ENCODE assay signal across 10 cellular contexts in genomic region chr17:45277992-45278391, GRCh38. TPM values are rescaled to one million over a fixed set of nuclear protein-coding genes. Genes with fewer than 3 reads are reported as not detected.
A peak's percentile ranks its signal among the peaks of the same experiment; 100 is the strongest.
DNase-seq lines count a peak whose midpoint lies in the region; ATAC-seq and TF ChIP-seq lines count a peak whose summit lies in the region.
"Had no signal": no experiment of that assay in that cellular context is flagged by ENCODE, and none has a peak within 500 bp of the region (broad histone marks: within the 10 kb centered on the region; RNA-seq: fewer than 3 reads in every experiment).

No MANE protein-coding gene starts in this region.

- ATAC-seq in Panc1: 0 out of 2 replicates have a peak, but pooled peaks have one; percentile 24
- peak; percentile 74 for ATAC-seq in left lung
- ATAC-seq in GM21737 (IDR thresholded peaks at IDR 0.05; ENCODE audit: unreplicated experiment): no peak

- no peaks in the 10 kb centered on the region for H3K27me3 Mint-ChIP-seq in chondrocyte (ENCODE audit: low read depth)

- H3K9me3 ChIP-seq in Panc1 (ENCODE audit: control insufficient read depth, insufficient read depth, low read depth, low read length): no peaks in the 10 kb centered on the region
- H3K9me3 ChIP-seq in left lung: no peaks in the 10 kb centered on the region
- no peaks in the 10 kb centered on the region for H3K9me3 ChIP-seq in subcutaneous abdominal adipose tissue (ENCODE audit: control insufficient read depth in 5 of 5, low read length in 5 of 5)

- H3K4me1 ChIP-seq in Panc1 (ENCODE audit: control insufficient read depth, insufficient read depth, low read length) (peaks cover 39% of the 10 kb centered on the region), left lung (peaks cover 17 to 25% of the 10 kb centered on the region in 2 donors), subcutaneous abdominal adipose tissue (ENCODE audit: control insufficient read depth in 5 of 5, insufficient read depth in 5 of 5, low read length in 5 of 5) (peaks cover 10 to 19% (median 13%) of the 10 kb centered on the region in 5 donors)

- no peak overlapping the region for H3K9ac ChIP-seq in subcutaneous abdominal adipose tissue (ENCODE audit: low read length in 5 of 5)

- no TSS peak for BruUV-seq in Panc1 (replicated peaks; lab: Mats Ljungman, UMichigan)

- H3K27ac ChIP-seq in Panc1 (ENCODE audit: low read length): peak overlapping the region; percentile 77
- peak overlapping the region; percentile 55 to 78 for H3K27ac ChIP-seq in left lung
- H3K27ac ChIP-seq in subcutaneous abdominal adipose tissue (ENCODE audit: low read depth, low read length): peak overlapping the region; percentile 35

- no peak overlapping the region for H3K4me3 ChIP-seq in Panc1 (ENCODE audit: low read depth in 2 of 2, low read length in 2 of 2)
- no peak overlapping the region for H3K4me3 ChIP-seq in left lung
- no peak overlapping the region for H3K4me3 ChIP-seq in subcutaneous abdominal adipose tissue (ENCODE audit: low read depth in 1 of 5, low read length in 5 of 5)

- H3K4me1 Mint-ChIP-seq in chondrocyte (ENCODE audit: low read depth): peaks cover 24% of the 10 kb centered on the region

- POLR2A ChIA-PET in Panc1 (lab: Charles Lee): interaction anchor here (0.6 kb wide), 1 partner anchor 92 kb away, joined by 4 read pairs; no protein-coding TSS in a partner anchor
- POLR2A ChIA-PET in GM10248 (lab: Yijun Ruan, JAX): interaction anchor here (0.6 to 1.1 kb wide), 2 partner anchors 36 to 59 kb away, joined by 3 read pairs; no protein-coding TSS in a partner anchor

- CTCF ChIA-PET in Panc1 (lab: Charles Lee) (interaction anchor here (0.6 to 1.3 kb wide), 3 partner anchors 63 to 152 kb away, joined by 3 to 4 read pairs (median 4); no protein-coding TSS in a partner anchor), GM10248 (lab: Yijun Ruan, JAX) (interaction anchor here (0.7 to 28.2 kb wide), 40 partner anchors 11 to 554 kb away, joined by 3 to 497 read pairs (median 7); partner anchors contain the start of genes ACBD4, HEXIM2, MAP3K14 and SPATA32)

- H3K9me3 Mint-ChIP-seq in chondrocyte (ENCODE audit: low read depth): no peaks in the 10 kb centered on the region
- H3K9me3 Mint-ChIP-seq: neural crest cell had no signal

- no peak for TF ChIP-seq CTCF in Panc1 (IDR thresholded peaks at IDR 0.05)
- TF ChIP-seq CTCF in chondrocyte (IDR thresholded peaks at IDR 0.05): no peak
- no peak for TF ChIP-seq CTCF in left lung (IDR thresholded peaks at IDR 0.05)
- TF ChIP-seq CTCF in GM10248 (IDR thresholded peaks at IDR 0.05; ENCODE audit: control extremely low read depth, extremely low read depth, low read depth, missing control alignments): no peak

- H3K36me3 Mint-ChIP-seq in chondrocyte (ENCODE audit: low read depth): peaks cover 9% of the 10 kb centered on the region

- intact Hi-C loops in Panc1 (cut with micrococcal nuclease; ENCODE audit: unreplicated experiment): loop anchor here (5.0 kb wide), 1 partner anchor 109 kb away; no protein-coding TSS in a partner anchor
- intact Hi-C loops in left lung (cut with DNase I): loop anchor here (5.0 to 10.0 kb wide), 2 partner anchors 107 to 109 kb away; no protein-coding TSS in a partner anchor

- peak overlapping the region; percentile 58 for H3K27ac Mint-ChIP-seq in chondrocyte (ENCODE audit: unreplicated experiment)

- in situ Hi-C loops in Panc1 (cut with HindIII; ENCODE audit: low pct_unique_long_range_greater_than_20kb, low sequenced_read_pairs): no loop called here

- H3K27me3 ChIP-seq in Panc1 (ENCODE audit: control insufficient read depth, insufficient read depth, low read length) (no peaks in the 10 kb centered on the region), left lung (no peaks in the 10 kb centered on the region), subcutaneous abdominal adipose tissue (ENCODE audit: control insufficient read depth in 5 of 5, insufficient read depth in 4 of 5, low read length in 5 of 5) (no peaks in the 10 kb centered on the region)

- DNase-seq in Panc1 (ENCODE audit: low read depth, low spot score): no peak
- no peak for DNase-seq in chondrocyte (ENCODE audit: low spot score)
- peak in 1 of 2 donors; percentile 66 for DNase-seq in left lung
- DNase-seq in GM10248 (ENCODE audit: extremely low spot score): no peak
- no peak for DNase-seq in activated naive CD4-positive, alpha-beta T cell treated with Interleukin-2 at 50 U/mL for 16 hours

- H3K36me3 ChIP-seq in Panc1 (ENCODE audit: control insufficient read depth, insufficient read depth, low read length): no peaks in the 10 kb centered on the region; the same call in none of the 2 replicates
- peaks cover 0 to 46% of the 10 kb centered on the region in 2 donors for H3K36me3 ChIP-seq in left lung
- H3K36me3 ChIP-seq in subcutaneous abdominal adipose tissue (ENCODE audit: control insufficient read depth in 5 of 5, insufficient read depth in 5 of 5, low read length in 5 of 5): peaks cover 0 to 31% (median 24%) of the 10 kb centered on the region in 5 donors

- no peak overlapping the region for H3K4me3 Mint-ChIP-seq in chondrocyte (ENCODE audit: unreplicated experiment)
- H3K4me3 Mint-ChIP-seq: neural crest cell had no signal

RNA-seq across cellular contexts. Expression of gene SPATA32, which starts 16.1 kb away (rescaled TPM):
- total RNA-seq in Panc1 (2021; ENCODE audit: unreplicated experiment) (0.26 TPM), chondrocyte (not detected in 3 replicates), left lung (not detected)
- polyA plus RNA-seq in Panc1 (2012; ENCODE audit: insufficient read length): 0.17 TPM
- total RNA-seq: Daoy, dermis microvascular lymphatic vessel endothelial cell had no signal

RNA-seq across cellular contexts. Expression of gene MAP3K14, which starts 38.8 kb away (rescaled TPM):
- total RNA-seq in Panc1 (2021; ENCODE audit: unreplicated experiment): 80.8 TPM
- polyA plus RNA-seq in Panc1 (2012; ENCODE audit: insufficient read length): 60.3 TPM
- 3.9 to 8.6 TPM (median 5.2 TPM) in 3 replicates for total RNA-seq in chondrocyte
- total RNA-seq in left lung: 10 to 100 TPM; 11.3 to 13.1 TPM

RNA-seq across cellular contexts. Expression of gene FMNL1, which starts 56.3 kb away (rescaled TPM):
- total RNA-seq in Panc1 (2021; ENCODE audit: unreplicated experiment): 20.0 TPM
- 23.8 TPM for polyA plus RNA-seq in Panc1 (2012; ENCODE audit: insufficient read length)
- 0.89 to 2.0 TPM (median 1.8 TPM) in 3 replicates for total RNA-seq in chondrocyte
- total RNA-seq in left lung: 100 to 1,000 TPM in 1 of 2 donors, 10 to 100 TPM in 1; 42.0 to 118 TPM
